Comparison of ENCODE assay signal across 18 cellular contexts in genomic region chr5:81010636-81011035, GRCh38. TPM values are rescaled to one million over a fixed set of nuclear protein-coding genes. Genes with fewer than 3 reads are reported as not detected.
DNase-seq lines count a peak whose midpoint lies in the region; ATAC-seq and TF ChIP-seq lines count a peak whose summit lies in the region.
"Had no signal": no experiment of that assay in that cellular context is flagged by ENCODE, and none has a peak within 500 bp of the region (broad histone marks: within the 10 kb centered on the region; RNA-seq: fewer than 3 reads in every experiment).

No MANE protein-coding gene starts in this region.

- no peaks in the 10 kb centered on the region for H4K20me1 ChIP-seq in fibroblast of lung (ENCODE audit: control insufficient read depth, extremely low read depth, insufficient read depth, low read length)

- peaks cover 2% of the 10 kb centered on the region for H3K4me1 ChIP-seq in fibroblast of lung (ENCODE audit: control insufficient read depth, extremely low read depth, insufficient read depth, low read length)

- H3K4me3 ChIP-seq in HFF-Myc (replicated peaks; ENCODE audit: low read depth, low read length) (no peak overlapping the region), fibroblast of lung (replicated peaks in 1 of 4; ENCODE audit: control extremely low read depth in 1 of 4, insufficient read depth in 1 of 4, low read depth in 3 of 4, low read length in 4 of 4) (no peak overlapping the region)

- TF ChIP-seq CTCF in HFF-Myc (IDR thresholded peaks at IDR 0.05; ENCODE audit: low read depth, low read length, missing control alignments) = no peak
- TF ChIP-seq CTCF in fibroblast of lung (conservative IDR thresholded peaks at IDR 0.05 in 1 of 2, IDR thresholded peaks at IDR 0.05 in 1 of 2; ENCODE audit: low read depth in 1 of 2, low read length in 2 of 2) = no peak

- H3K27ac Mint-ChIP-seq in activated CD4-positive, alpha-beta memory T cell treated with anti-CD3 and anti-CD28 coated beads for 36 hours = peak overlapping the region; percentile 36
- H3K27ac Mint-ChIP-seq in activated CD4-positive, alpha-beta memory T cell treated with anti-CD3 and anti-CD28 coated beads, Interleukin-2, amount 10 ng/mL, durations not matched to agents 7 days and 5 days = no peak overlapping the region
- H3K27ac Mint-ChIP-seq in naive thymus-derived CD8-positive, alpha-beta T cell = peak overlapping the region; percentile 13 to 99 (median 86)

- H3K9me3 Mint-ChIP-seq in activated CD4-positive, alpha-beta memory T cell treated with anti-CD3 and anti-CD28 coated beads for 36 hours = no peaks in the 10 kb centered on the region
- no peaks in the 10 kb centered on the region for H3K9me3 Mint-ChIP-seq in activated CD4-positive, alpha-beta memory T cell treated with anti-CD3 and anti-CD28 coated beads, Interleukin-2, amount 10 ng/mL, durations not matched to agents 7 days and 5 days
- H3K9me3 Mint-ChIP-seq in naive thymus-derived CD8-positive, alpha-beta T cell = peaks cover 0 to 9% (median 0%) of the 10 kb centered on the region in 9 donors

- no peak overlapping the region for H2AFZ ChIP-seq in fibroblast of lung (ENCODE audit: low read length)

- no peak for ATAC-seq in naive thymus-derived CD8-positive, alpha-beta T cell
- no peak for ATAC-seq in HG03565 (IDR thresholded peaks at IDR 0.05; ENCODE audit: unreplicated experiment)
- ATAC-seq: HCT116, Panc1 had no signal

- POLR2A ChIA-PET in activated CD4-positive, alpha-beta memory T cell treated with anti-CD3 and anti-CD28 coated beads for 36 hours (lab: Charles Lee) = no interaction called here
- POLR2A ChIA-PET in activated CD4-positive, alpha-beta memory T cell treated with anti-CD3 and anti-CD28 coated beads, Interleukin-2, amount 10 ng/mL, durations not matched to agents 7 days and 5 days (lab: Charles Lee) = interaction anchor here (0.8 to 1.2 kb wide), 3 partner anchors 11 to 266 kb away, joined by 3 read pairs; no protein-coding TSS in a partner anchor
- POLR2A ChIA-PET in naive thymus-derived CD8-positive, alpha-beta T cell (lab: Charles Lee) = interaction anchor here (0.9 to 2.2 kb wide), 3 partner anchors 15 to 94 kb away, joined by 3 to 9 read pairs (median 3); partner anchors contain the start of gene RASGRF2

- H3K36me3 ChIP-seq in fibroblast of lung (ENCODE audit: control insufficient read depth, insufficient read depth, low read length) = no peaks in the 10 kb centered on the region

- no peak overlapping the region for H3K9ac ChIP-seq in fibroblast of lung (ENCODE audit: insufficient read depth, low read length)

- no peaks in the 10 kb centered on the region for H3K9me3 ChIP-seq in fibroblast of lung (ENCODE audit: control insufficient read depth, insufficient read depth, low read depth, low read length)

- no peak for DNase-seq in activated CD4-positive, alpha-beta memory T cell treated with anti-CD3 and anti-CD28 coated beads for 36 hours
- DNase-seq in activated CD4-positive, alpha-beta memory T cell treated with anti-CD3 and anti-CD28 coated beads, Interleukin-2, amount 10 ng/mL, durations not matched to agents 7 days and 5 days = no peak
- DNase-seq in HFF-Myc (ENCODE audit: extremely low read depth, low read depth) = peak; percentile 61
- DNase-seq in fibroblast of lung (ENCODE audit: low read depth in 2 of 2) = peak in 1 of 2 donors; percentile 71
- DNase-seq in naive thymus-derived CD8-positive, alpha-beta T cell = no peak
- no peak for DNase-seq in NCI-H187 treated with DMSO at 0.1 percent for 48 hours (lab: John Stamatoyannopoulos, UW)
- no peak for DNase-seq in NOMO-1 treated with dmso at 0.1 percent for 144 hours (lab: John Stamatoyannopoulos, UW; ENCODE audit: unreplicated experiment)
- DNase-seq: DND-41, KG1, MM.1S, NCI-H2029 treated with DMSO at 0.1 percent for 48 hours, NCI-H526 treated with DMSO at 0.1 percent for 48 hours, SHP77 treated with DMSO at 0.1 percent for 48 hours had no signal

- intact Hi-C loops in activated CD4-positive, alpha-beta memory T cell treated with anti-CD3 and anti-CD28 coated beads for 36 hours (cut with micrococcal nuclease) = no loop called here

- no peak overlapping the region for H3K4me3 Mint-ChIP-seq in activated CD4-positive, alpha-beta memory T cell treated with anti-CD3 and anti-CD28 coated beads for 36 hours
- H3K4me3 Mint-ChIP-seq in activated CD4-positive, alpha-beta memory T cell treated with anti-CD3 and anti-CD28 coated beads, Interleukin-2, amount 10 ng/mL, durations not matched to agents 7 days and 5 days = no peak overlapping the region
- peak overlapping the region in 1 of 10 donors; percentile 15 for H3K4me3 Mint-ChIP-seq in naive thymus-derived CD8-positive, alpha-beta T cell

- H3K4me1 Mint-ChIP-seq in activated CD4-positive, alpha-beta memory T cell treated with anti-CD3 and anti-CD28 coated beads for 36 hours (ENCODE audit: low read depth) = peaks cover 61% of the 10 kb centered on the region
- peaks cover 24% of the 10 kb centered on the region for H3K4me1 Mint-ChIP-seq in activated CD4-positive, alpha-beta memory T cell treated with anti-CD3 and anti-CD28 coated beads, Interleukin-2, amount 10 ng/mL, durations not matched to agents 7 days and 5 days
- peaks cover 31 to 87% (median 68%) of the 10 kb centered on the region in 4 donors for H3K4me1 Mint-ChIP-seq in naive thymus-derived CD8-positive, alpha-beta T cell

- CTCF ChIA-PET in activated CD4-positive, alpha-beta memory T cell treated with anti-CD3 and anti-CD28 coated beads for 36 hours (lab: Charles Lee) = interaction anchor here (1.7 kb wide), 1 partner anchor 98 kb away, joined by 5 read pairs; no protein-coding TSS in a partner anchor
- CTCF ChIA-PET in activated CD4-positive, alpha-beta memory T cell treated with anti-CD3 and anti-CD28 coated beads, Interleukin-2, amount 10 ng/mL, durations not matched to agents 7 days and 5 days (lab: Charles Lee) = no interaction called here

- H3K27me3 ChIP-seq in fibroblast of lung (ENCODE audit: control insufficient read depth, insufficient read depth, low read length) = no peaks in the 10 kb centered on the region

- no peaks in the 10 kb centered on the region for H3K27me3 Mint-ChIP-seq in activated CD4-positive, alpha-beta memory T cell treated with anti-CD3 and anti-CD28 coated beads for 36 hours
- no peaks in the 10 kb centered on the region for H3K27me3 Mint-ChIP-seq in activated CD4-positive, alpha-beta memory T cell treated with anti-CD3 and anti-CD28 coated beads, Interleukin-2, amount 10 ng/mL, durations not matched to agents 7 days and 5 days
- no peaks in the 10 kb centered on the region for H3K27me3 Mint-ChIP-seq in naive thymus-derived CD8-positive, alpha-beta T cell

- peak overlapping the region; percentile 15 for H3K4me2 ChIP-seq in fibroblast of lung (ENCODE audit: extremely low read depth, insufficient read depth, low read length)

- peaks cover 3% of the 10 kb centered on the region for H3K79me2 ChIP-seq in fibroblast of lung (ENCODE audit: control insufficient read depth, insufficient read depth, low read length)

- no peak overlapping the region for H3K27ac ChIP-seq in fibroblast of lung (ENCODE audit: insufficient read depth, low read length)
- H3K27ac ChIP-seq: 22Rv1, RWPE1 had no signal

- no peaks in the 10 kb centered on the region for H3K36me3 Mint-ChIP-seq in activated CD4-positive, alpha-beta memory T cell treated with anti-CD3 and anti-CD28 coated beads for 36 hours
- peaks cover under 1% of the 10 kb centered on the region for H3K36me3 Mint-ChIP-seq in activated CD4-positive, alpha-beta memory T cell treated with anti-CD3 and anti-CD28 coated beads, Interleukin-2, amount 10 ng/mL, durations not matched to agents 7 days and 5 days (ENCODE audit: low read depth)
- H3K36me3 Mint-ChIP-seq in naive thymus-derived CD8-positive, alpha-beta T cell = peaks cover 0 to under 1% (median 0%) of the 10 kb centered on the region in 3 donors

RNA-seq across cellular contexts. Expression of gene RASGRF2, which starts 50.5 kb away (rescaled TPM):
- total RNA-seq in activated CD4-positive, alpha-beta memory T cell treated with anti-CD3 and anti-CD28 coated beads for 36 hours = 1 to 10 TPM; 7.6 to 8.6 TPM
- 1 to 10 TPM; 2.4 to 3.3 TPM for total RNA-seq in activated CD4-positive, alpha-beta memory T cell treated with anti-CD3 and anti-CD28 coated beads, Interleukin-2, amount 10 ng/mL, durations not matched to agents 7 days and 5 days
- 12.1 and 19.5 TPM in 2 replicates for total RNA-seq in fibroblast of lung
- polyA plus RNA-seq in fibroblast of lung = 3.5 and 17.1 TPM in 2 replicates
- polyA plus RNA-seq in fibroblast of lung (2012) = 2.3 and 10.4 TPM in 2 replicates
- polyA minus RNA-seq in fibroblast of lung (ENCODE audit: low replicate concordance) = 2.6 and 17.9 TPM in 2 replicates
- total RNA-seq in naive thymus-derived CD8-positive, alpha-beta T cell = 10 to 100 TPM; 35.2 to 35.9 TPM
- polyA plus RNA-seq in naive thymus-derived CD8-positive, alpha-beta T cell = 10 to 100 TPM in 2 of 3 donors, 1 to 10 TPM in 1; 8.3 to 21.7 (median 13.7) TPM
